In genomic region chr2:201258666-201258999, GRCh38 we compare ENCODE assay signal across 8 cellular contexts. TPM values are rescaled to one million over a fixed set of nuclear protein-coding genes. Genes with fewer than 3 reads are reported as not detected.
DNase-seq lines count a peak whose midpoint lies in the region; ATAC-seq and TF ChIP-seq lines count a peak whose summit lies in the region.

No MANE protein-coding gene starts in this region.

- H3K27me3 Mint-ChIP-seq in chondrocyte (ENCODE audit: low read depth) (no peaks in the 10 kb centered on the region), naive B cell (no peaks in the 10 kb centered on the region)

- peaks cover 39% of the 10 kb centered on the region for H3K79me2 ChIP-seq in Karpas-422 (ENCODE audit: low read length)

- no peaks in the 10 kb centered on the region for H3K36me3 ChIP-seq in Karpas-422 (ENCODE audit: insufficient read depth, low read length)

- peak overlapping the region; percentile 87 for H3K4me2 ChIP-seq in Karpas-422 (ENCODE audit: low read depth, low read length, poor library complexity, severe bottlenecking)

- peak overlapping the region; percentile 50; the same call in 1 of the 2 replicates for H2AFZ ChIP-seq in Karpas-422 (ENCODE audit: low read length)

- peaks cover 60% of the 10 kb centered on the region for H3K4me1 ChIP-seq in Karpas-422 (ENCODE audit: low read length)

- H3K9me2 ChIP-seq in Karpas-422 (replicated peaks; ENCODE audit: insufficient read depth, low read length) = no peaks in the 10 kb centered on the region

- no peaks in the 10 kb centered on the region for H3K27me3 ChIP-seq in Karpas-422 (ENCODE audit: low read length)

- TF ChIP-seq CTCF in chondrocyte (IDR thresholded peaks at IDR 0.05) (peak; percentile 64), GM13976 (IDR thresholded peaks at IDR 0.05; ENCODE audit: borderline replicate concordance, control extremely low read depth, extremely low read depth, insufficient read depth, missing control alignments) (no peak)

- peaks cover 15% of the 10 kb centered on the region; the same call in 1 of the 2 replicates for H4K20me1 ChIP-seq in Karpas-422 (ENCODE audit: insufficient read depth, low read depth, low read length)

- H3K9me3 Mint-ChIP-seq in chondrocyte (ENCODE audit: low read depth) (no peaks in the 10 kb centered on the region), naive B cell (no peaks in the 10 kb centered on the region)

- peak; percentile 2 for ATAC-seq in GM19328 (IDR thresholded peaks at IDR 0.05; ENCODE audit: unreplicated experiment)
- ATAC-seq in naive B cell (ENCODE audit: low read depth in 2 of 2) = peak; percentile 4 to 6
- no peak for ATAC-seq in GM19463 (IDR thresholded peaks at IDR 0.05; ENCODE audit: unreplicated experiment)

- no peaks in the 10 kb centered on the region for H3K9me3 ChIP-seq in Karpas-422 (ENCODE audit: low read length)

- H3K27ac Mint-ChIP-seq in chondrocyte (ENCODE audit: unreplicated experiment) = peak overlapping the region; percentile 98
- peak overlapping the region; percentile 98 to 100 (median 99) for H3K27ac Mint-ChIP-seq in naive B cell

- peak overlapping the region; percentile 84 for H3K4me3 Mint-ChIP-seq in chondrocyte (ENCODE audit: unreplicated experiment)
- H3K4me3 Mint-ChIP-seq in naive B cell = peak overlapping the region; percentile 81 to 97 (median 94)

- DNase-seq in Karpas-422 (peak; percentile 83), chondrocyte (ENCODE audit: low spot score) (no peak), naive B cell (no peak), NCI-H2029 treated with DMSO at 0.1 percent for 48 hours (lab: John Stamatoyannopoulos, UW) (no peak), GM13976 (ENCODE audit: low spot score) (no peak)
- no peak for DNase-seq in activated effector memory CD4-positive, alpha-beta T cell treated with anti-CD3 and anti-CD28 coated beads, Interleukin-2, amount 50 U/mL, for 16 hours

- in situ Hi-C loops in GM13976 (cut with MboI; ENCODE audit: low sequenced_read_pairs, unreplicated experiment) = no loop called here

- peak overlapping the region; percentile 79 for H3K9ac ChIP-seq in Karpas-422 (ENCODE audit: low read length)

- peak overlapping the region; percentile 71 for H3K4me3 ChIP-seq in Karpas-422 (ENCODE audit: low read length)

- H3K4me1 Mint-ChIP-seq in chondrocyte (ENCODE audit: low read depth) (peaks cover 38% of the 10 kb centered on the region), naive B cell (peaks cover 52 to 83% (median 63%) of the 10 kb centered on the region in 3 donors)

- H3K27ac ChIP-seq in Karpas-422 (ENCODE audit: low read length) = peak overlapping the region; percentile 89

- H3K36me3 Mint-ChIP-seq in chondrocyte (ENCODE audit: low read depth) (no peaks in the 10 kb centered on the region), naive B cell (no peaks in the 10 kb centered on the region)

RNA-seq across cellular contexts. Expression of gene CASP8, which starts 1.7 kb away (rescaled TPM):
- total RNA-seq in Karpas-422 (2014; rRNA removed; shearing (Covaris generic); ENCODE audit: low replicate concordance) = 28.5 and 114 TPM in 2 replicates
- 3.0 to 7.6 TPM (median 4.0 TPM) in 3 replicates for total RNA-seq in chondrocyte
- polyA plus RNA-seq in naive B cell (ENCODE audit: low read depth in 6 of 6) = 10 to 100 TPM; 16.7 to 49.6 (median 31.2) TPM
